In genomic region chr2:28665041-28665704, GRCh38 we compare ENCODE assay signal across 9 cellular contexts.
DNase-seq lines count a peak whose midpoint lies in the region; ATAC-seq, FAIRE-seq and TF ChIP-seq lines count a peak whose summit lies in the region.
"Had no signal": no experiment of that assay in that cellular context is flagged by ENCODE, and none has a peak within 500 bp of the region (broad histone marks: within the 10 kb centered on the region; RNA-seq: fewer than 3 reads in every experiment).

No MANE protein-coding gene starts in this region.

- dilution Hi-C loops in endothelial cell of umbilical vein (cut with MboI; ENCODE audit: extremely low pct_ligation_motif_present, low sequenced_read_pairs), result no loop called here

- no peak for TF ChIP-seq EP300 in tibial nerve (IDR thresholded peaks at IDR 0.05)

- no peak for TF ChIP-seq CTCF in A673 (conservative IDR thresholded peaks at IDR 0.05; ENCODE audit: low read depth, low read length)
- no peak for TF ChIP-seq CTCF in endothelial cell of umbilical vein (IDR thresholded peaks at IDR 0.05; ENCODE audit: extremely low read depth in 1 of 2, insufficient read depth in 1 of 2, low read depth in 1 of 2, low read length in 2 of 2)
- no peak for TF ChIP-seq CTCF in nephron progenitor cell (IDR thresholded peaks at IDR 0.05)
- TF ChIP-seq CTCF in tibial nerve (IDR thresholded peaks at IDR 0.05), result no peak

- DNase-seq in A673 (ENCODE audit: low spot score) (peak; percentile 83), NCI-H446 (lab: John Stamatoyannopoulos, UW) (peak; percentile 17 to 73), endothelial cell of umbilical vein (ENCODE audit: low read depth, low spot score) (peak; percentile 62), nephron progenitor cell (no peak), tibial nerve (ENCODE audit: low spot score in 2 of 2) (no peak)
- no peak for DNase-seq in central memory CD4-positive, alpha-beta T cell
- DNase-seq in activated CD4-positive, alpha-beta T cell treated with anti-CD3 and anti-CD28 coated beads, Interleukin-2, amount 10 ng/mL, durations not matched to agents 24 days and 14 days, result no peak

- H3K36me3 ChIP-seq in A673 (ENCODE audit: insufficient read depth, low read length, poor library complexity, severe bottlenecking) (no peaks in the 10 kb centered on the region), endothelial cell of umbilical vein (ENCODE audit: control insufficient read depth in 2 of 2, extremely low read depth in 1 of 2, insufficient read depth in 2 of 2, low read length in 2 of 2) (no peaks in the 10 kb centered on the region), tibial nerve (no peaks in the 10 kb centered on the region)
- H3K36me3 ChIP-seq: BLaER1 treated with 17β-estradiol and CSF1 and Interleukin-3, amounts not matched to agents 10 nM and 100 nM had no signal

- no peaks in the 10 kb centered on the region for H3K36me3 Mint-ChIP-seq in nephron progenitor cell (ENCODE audit: low read depth)
- H3K36me3 Mint-ChIP-seq in activated CD4-positive, alpha-beta T cell treated with anti-CD3 and anti-CD28 coated beads, Interleukin-2, amount 10 ng/mL, durations not matched to agents 24 days and 14 days (ENCODE audit: low read depth), result no peaks in the 10 kb centered on the region

- WGBS in tibial nerve, 2 donors, result 28 to 29% methylated on average over 8 of the region's 8 CpGs

- no peaks in the 10 kb centered on the region for H3K9me1 ChIP-seq in endothelial cell of umbilical vein (replicated peaks; ENCODE audit: control insufficient read depth, extremely low read depth, insufficient read depth, low read length)

- no peak overlapping the region for H3K4me2 ChIP-seq in endothelial cell of umbilical vein (ENCODE audit: insufficient read depth, low read length)
- H3K4me2 ChIP-seq: BLaER1 treated with 17β-estradiol and CSF1 and Interleukin-3, amounts not matched to agents 10 nM and 100 nM had no signal

- peaks cover 23% of the 10 kb centered on the region for H3K4me1 ChIP-seq in A673 (ENCODE audit: insufficient read depth, low read length, poor library complexity, severe bottlenecking)
- peaks cover 42% of the 10 kb centered on the region for H3K4me1 ChIP-seq in endothelial cell of umbilical vein (ENCODE audit: control insufficient read depth, extremely low read depth, insufficient read depth, low read length)
- peaks cover 0 to 53% (median 18%) of the 10 kb centered on the region in 4 donors for H3K4me1 ChIP-seq in tibial nerve
- H3K4me1 ChIP-seq: BLaER1 treated with 17β-estradiol and CSF1 and Interleukin-3, amounts not matched to agents 10 nM and 100 nM had no signal

- H3K4me3 Mint-ChIP-seq in nephron progenitor cell, result peak overlapping the region; percentile 7
- H3K4me3 Mint-ChIP-seq in activated CD4-positive, alpha-beta T cell treated with anti-CD3 and anti-CD28 coated beads, Interleukin-2, amount 10 ng/mL, durations not matched to agents 24 days and 14 days, result no peak overlapping the region

- intact Hi-C loops in A673 (cut with micrococcal nuclease; ENCODE audit: unreplicated experiment) (no loop called here), endothelial cell of umbilical vein (cut with micrococcal nuclease) (no loop called here)
- intact Hi-C loops in activated CD4-positive, alpha-beta T cell treated with anti-CD3 and anti-CD28 coated beads, Interleukin-2, amount 10 ng/mL, durations not matched to agents 24 days and 14 days (cut with micrococcal nuclease), result no loop called here

- TF ChIP-seq POLR2A in endothelial cell of umbilical vein (IDR thresholded peaks at IDR 0.05; ENCODE audit: low read depth, low read length), result no peak
- TF ChIP-seq POLR2A in tibial nerve (IDR thresholded peaks at IDR 0.05), result no peak

- H3K4me3 ChIP-seq in A673 (ENCODE audit: low read depth, low read length, poor library complexity, severe bottlenecking), result no peak overlapping the region
- no peak overlapping the region for H3K4me3 ChIP-seq in endothelial cell of umbilical vein (replicated peaks in 1 of 3; ENCODE audit: insufficient read depth in 1 of 3, low read depth in 1 of 3, low read length in 3 of 3)
- no peak overlapping the region for H3K4me3 ChIP-seq in tibial nerve
- H3K4me3 ChIP-seq: BLaER1 treated with 17β-estradiol and CSF1 and Interleukin-3, amounts not matched to agents 10 nM and 100 nM had no signal

- no peaks in the 10 kb centered on the region for H3K9me3 ChIP-seq in A673 (ENCODE audit: low read depth, low read length, poor library complexity, severe bottlenecking)
- no peaks in the 10 kb centered on the region for H3K9me3 ChIP-seq in endothelial cell of umbilical vein (replicated peaks; ENCODE audit: control insufficient read depth, insufficient read depth, low read length)
- H3K9me3 ChIP-seq in tibial nerve, result no peaks in the 10 kb centered on the region
- H3K9me3 ChIP-seq: BLaER1 treated with 17β-estradiol and CSF1 and Interleukin-3, amounts not matched to agents 10 nM and 100 nM had no signal

- no peaks in the 10 kb centered on the region for H3K9me3 Mint-ChIP-seq in nephron progenitor cell
- H3K9me3 Mint-ChIP-seq in activated CD4-positive, alpha-beta T cell treated with anti-CD3 and anti-CD28 coated beads, Interleukin-2, amount 10 ng/mL, durations not matched to agents 24 days and 14 days, result peaks cover 7% of the 10 kb centered on the region

- no peaks in the 10 kb centered on the region for H3K79me2 ChIP-seq in endothelial cell of umbilical vein (ENCODE audit: control insufficient read depth, insufficient read depth, low read length)

- FAIRE-seq in endothelial cell of umbilical vein (lab: Jason Lieb, UNC), result no peak

- POLR2A ChIA-PET in A673 (lab: Charles Lee; ENCODE audit: low non-redundant PET), result no interaction called here
- POLR2A ChIA-PET in endothelial cell of umbilical vein (lab: Charles Lee), result no interaction called here

- H3K9ac ChIP-seq in endothelial cell of umbilical vein (replicated peaks; ENCODE audit: extremely low read depth, insufficient read depth, low read length), result no peak overlapping the region
- H3K9ac ChIP-seq: BLaER1 treated with 17β-estradiol and CSF1 and Interleukin-3, amounts not matched to agents 10 nM and 100 nM had no signal

- no peaks in the 10 kb centered on the region for H3K27me3 ChIP-seq in A673 (replicated peaks; ENCODE audit: insufficient read depth, low read depth, low read length, poor library complexity)
- H3K27me3 ChIP-seq in endothelial cell of umbilical vein (ENCODE audit: control insufficient read depth in 2 of 2, insufficient read depth in 2 of 2, low read length in 2 of 2), result no peaks in the 10 kb centered on the region
- H3K27me3 ChIP-seq in tibial nerve, result no peaks in the 10 kb centered on the region
- H3K27me3 ChIP-seq: BLaER1 treated with 17β-estradiol and CSF1 and Interleukin-3, amounts not matched to agents 10 nM and 100 nM had no signal

- no TSS peak for BruUV-seq in A673 (replicated peaks; lab: Mats Ljungman, UMichigan)
- BruUV-seq in endothelial cell of umbilical vein (replicated peaks; lab: Mats Ljungman, UMichigan), result no TSS peak

- no peaks in the 10 kb centered on the region for H4K20me1 ChIP-seq in endothelial cell of umbilical vein (replicated peaks; ENCODE audit: control insufficient read depth, extremely low read depth, insufficient read depth, low read length)
- H4K20me1 ChIP-seq: BLaER1 treated with 17β-estradiol and CSF1 and Interleukin-3, amounts not matched to agents 10 nM and 100 nM had no signal

- no peak for ATAC-seq in GM21737 (IDR thresholded peaks at IDR 0.05; ENCODE audit: unreplicated experiment)

- peak overlapping the region; percentile 85 for H3K27ac Mint-ChIP-seq in nephron progenitor cell
- H3K27ac Mint-ChIP-seq in activated CD4-positive, alpha-beta T cell treated with anti-CD3 and anti-CD28 coated beads, Interleukin-2, amount 10 ng/mL, durations not matched to agents 24 days and 14 days, result no peak overlapping the region

- peak overlapping the region; percentile 21 for H2AFZ ChIP-seq in endothelial cell of umbilical vein (ENCODE audit: low read depth, low read length)

- CTCF ChIA-PET in A673 (lab: Charles Lee) (interaction anchor here (0.6 kb wide), 1 partner anchor 69 kb away, joined by 3 read pairs; no protein-coding TSS in a partner anchor), endothelial cell of umbilical vein (lab: Charles Lee) (interaction anchor here (0.9 to 6.5 kb wide), 7 partner anchors 11 to 85 kb away, joined by 3 to 75 read pairs (median 10); partner anchors contain the start of gene PPP1CB)

- H3K27me3 Mint-ChIP-seq in nephron progenitor cell (ENCODE audit: low read depth, poor library complexity), result no peaks in the 10 kb centered on the region
- no peaks in the 10 kb centered on the region for H3K27me3 Mint-ChIP-seq in activated CD4-positive, alpha-beta T cell treated with anti-CD3 and anti-CD28 coated beads, Interleukin-2, amount 10 ng/mL, durations not matched to agents 24 days and 14 days

- peaks cover 65% of the 10 kb centered on the region for H3K4me1 Mint-ChIP-seq in nephron progenitor cell
- H3K4me1 Mint-ChIP-seq in activated CD4-positive, alpha-beta T cell treated with anti-CD3 and anti-CD28 coated beads, Interleukin-2, amount 10 ng/mL, durations not matched to agents 24 days and 14 days, result peaks cover 3% of the 10 kb centered on the region

- peak overlapping the region; percentile 6 for H3K27ac ChIP-seq in A673 (ENCODE audit: low read depth, low read length, poor library complexity, severe bottlenecking)
- H3K27ac ChIP-seq in endothelial cell of umbilical vein (ENCODE audit: insufficient read depth, low read depth, low read length), result no peak overlapping the region
- H3K27ac ChIP-seq in tibial nerve, result peak overlapping the region in 2 of 4 donors; percentile 16 to 66
- H3K27ac ChIP-seq: BLaER1 treated with 17β-estradiol and CSF1 and Interleukin-3, amounts not matched to agents 10 nM and 100 nM had no signal

TF ChIP-seq in endothelial cell of umbilical vein, 7 proteins besides CTCF, POLR2A, EP300 and RAD21:
- TF ChIP-seq GATA2 (IDR thresholded peaks at IDR 0.05; ENCODE audit: insufficient read depth, insufficient read length, low read depth, low read length) (no peak), MAX (IDR thresholded peaks at IDR 0.05; ENCODE audit: insufficient read depth, insufficient read length) (no peak), JUN (IDR thresholded peaks at IDR 0.05; ENCODE audit: borderline replicate concordance, insufficient read depth, insufficient read length, low read depth) (no peak), POLR2AphosphoS5 (IDR thresholded peaks at IDR 0.05; ENCODE audit: insufficient read depth, low read depth, low read length) (no peak), FOS (IDR thresholded peaks at IDR 0.05; ENCODE audit: borderline replicate concordance, insufficient read depth, low read length) (no peak), MYC (IDR thresholded peaks at IDR 0.05; ENCODE audit: low read depth, low read length) (no peak), EZH2 (IDR thresholded peaks at IDR 0.05; ENCODE audit: borderline replicate concordance, low read depth, low read length, severe bottlenecking) (no peak)

Comparison
In these comparisons a context has a peak if more than half of its experiments do, and no peak if none do; other contexts are left out.
1. DNase-seq: peak in A673 (single experiment), NCI-H446 (2 of 2) and endothelial cell of umbilical vein (single experiment); none in nephron progenitor cell (single experiment), central memory CD4-positive, alpha-beta T cell (single experiment), tibial nerve (0 of 2) and activated CD4-positive, alpha-beta T cell treated with anti-CD3 and anti-CD28 coated beads, Interleukin-2, amount 10 ng/mL, durations not matched to agents 24 days and 14 days (single experiment).